ENCODE assay signal across 9 cellular contexts in the genomic region with DNA sequence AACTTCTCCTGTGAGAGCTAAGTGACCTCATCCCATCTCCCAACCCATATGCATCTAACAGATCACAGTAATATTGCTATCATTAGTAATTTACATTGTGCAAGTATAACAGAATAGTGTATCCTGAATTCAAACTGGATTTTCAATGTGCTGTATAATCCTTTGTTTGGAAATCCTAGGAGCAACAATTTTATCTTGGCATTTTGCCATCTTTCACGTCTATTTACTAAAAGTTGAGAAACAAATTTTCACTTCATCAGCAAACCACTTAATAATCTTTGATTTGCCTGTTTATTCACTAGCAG. TPM values are rescaled to one million over a fixed set of nuclear protein-coding genes. Genes with fewer than 3 reads are reported as not detected.
DNase-seq lines count a peak whose midpoint lies in the region; ATAC-seq and TF ChIP-seq lines count a peak whose summit lies in the region.
"Had no signal": no experiment of that assay in that cellular context is flagged by ENCODE, and none has a peak within 500 bp of the region (broad histone marks: within the 10 kb centered on the region; RNA-seq: fewer than 3 reads in every experiment).

No MANE protein-coding gene starts in this region.

- CTCF ChIA-PET in activated CD4-positive, alpha-beta memory T cell treated with anti-CD3 and anti-CD28 coated beads for 36 hours (lab: Charles Lee): interaction anchor here (0.8 to 10.4 kb wide), 10 partner anchors 9 to 149 kb away, joined by 3 to 110 read pairs (median 5); partner anchors contain the start of gene GALM

- peak overlapping the region; percentile 92 for H3K4me3 Mint-ChIP-seq in activated CD4-positive, alpha-beta memory T cell treated with anti-CD3 and anti-CD28 coated beads for 36 hours
- H3K4me3 Mint-ChIP-seq in type B pancreatic cell: peak overlapping the region; percentile 94

- peak overlapping the region; percentile 20 for H3K27ac ChIP-seq in right cardiac atrium (ENCODE audit: low read length)
- peak overlapping the region in 5 of 10 donors; percentile 41 to 98 (median 98) for H3K27ac ChIP-seq in heart right ventricle
- H3K27ac ChIP-seq in iPS-18a (ENCODE audit: low read length): no peak overlapping the region

- WGBS in right cardiac atrium: 4% methylated on average over 1 of the region's 1 CpG
- 0 to 2% methylated on average over 1 of the region's 1 CpG for whole genome bisulfite sequencing in heart right ventricle, 2 donors

- H3K4me3 ChIP-seq in right cardiac atrium (ENCODE audit: low read length) (peak overlapping the region; percentile 26), heart right ventricle (peak overlapping the region in 5 of 10 donors; percentile 2 to 93 (median 65)), iPS-18a (ENCODE audit: low read length) (peak overlapping the region; percentile 7)

- TF ChIP-seq CTCF in heart right ventricle (IDR thresholded peaks at IDR 0.05) (no peak), type B pancreatic cell (conservative IDR thresholded peaks at IDR 0.05) (no peak)

- H3K36me3 Mint-ChIP-seq in activated CD4-positive, alpha-beta memory T cell treated with anti-CD3 and anti-CD28 coated beads for 36 hours: peaks cover 45% of the 10 kb centered on the region
- peaks cover 9% of the 10 kb centered on the region for H3K36me3 Mint-ChIP-seq in type B pancreatic cell

- POLR2A ChIA-PET in activated CD4-positive, alpha-beta memory T cell treated with anti-CD3 and anti-CD28 coated beads for 36 hours (lab: Charles Lee): interaction anchor here (0.9 to 16.1 kb wide), 10 partner anchors 7 to 148 kb away, joined by 4 to 483 read pairs (median 22); partner anchors contain the start of genes GALM and SRSF7

- H3K27me3 Mint-ChIP-seq in activated CD4-positive, alpha-beta memory T cell treated with anti-CD3 and anti-CD28 coated beads for 36 hours: no peaks in the 10 kb centered on the region
- no peaks in the 10 kb centered on the region for H3K27me3 Mint-ChIP-seq in type B pancreatic cell

- H3K27ac Mint-ChIP-seq in activated CD4-positive, alpha-beta memory T cell treated with anti-CD3 and anti-CD28 coated beads for 36 hours: peak overlapping the region; percentile 90
- H3K27ac Mint-ChIP-seq in type B pancreatic cell: peak overlapping the region; percentile 28

- ATAC-seq in right cardiac atrium (no peak), heart right ventricle (no peak), GM21717 (IDR thresholded peaks at IDR 0.05; ENCODE audit: unreplicated experiment) (no peak)

- DNase-seq in right cardiac atrium: no peak
- no peak for DNase-seq in heart right ventricle
- DNase-seq in activated CD4-positive, alpha-beta memory T cell treated with anti-CD3 and anti-CD28 coated beads for 36 hours: no peak
- DNase-seq in type B pancreatic cell (ENCODE audit: extremely low spot score, unreplicated experiment): no peak
- no peak for DNase-seq in NCI-H524 (lab: John Stamatoyannopoulos, UW)
- DNase-seq in RKO (ENCODE audit: low spot score): no peak
- DNase-seq: SIG-M5 had no signal

- H3K9ac ChIP-seq in iPS-18a (ENCODE audit: low read length): peak overlapping the region; percentile 2

- peaks cover 38% of the 10 kb centered on the region for H3K4me1 Mint-ChIP-seq in activated CD4-positive, alpha-beta memory T cell treated with anti-CD3 and anti-CD28 coated beads for 36 hours (ENCODE audit: low read depth)
- peaks cover 33% of the 10 kb centered on the region for H3K4me1 Mint-ChIP-seq in type B pancreatic cell (ENCODE audit: unreplicated experiment)

- no peaks in the 10 kb centered on the region for H3K36me3 ChIP-seq in heart right ventricle
- H3K36me3 ChIP-seq in iPS-18a (ENCODE audit: control insufficient read depth, low read depth, low read length): no peaks in the 10 kb centered on the region

- intact Hi-C loops in right cardiac atrium (cut with DNase I) (no loop called here), heart right ventricle (cut with DNase I) (no loop called here)
- intact Hi-C loops in activated CD4-positive, alpha-beta memory T cell treated with anti-CD3 and anti-CD28 coated beads for 36 hours (cut with micrococcal nuclease): no loop called here

- H3K27me3 ChIP-seq in right cardiac atrium (ENCODE audit: control insufficient read depth, insufficient read depth) (no peaks in the 10 kb centered on the region), heart right ventricle (no peaks in the 10 kb centered on the region), iPS-18a (ENCODE audit: control insufficient read depth, insufficient read depth, low read length) (no peaks in the 10 kb centered on the region)

- H3K9me3 ChIP-seq in right cardiac atrium (ENCODE audit: control insufficient read depth, low read length) (no peaks in the 10 kb centered on the region), heart right ventricle (no peaks in the 10 kb centered on the region), iPS-18a (ENCODE audit: control insufficient read depth, low read depth, low read length) (no peaks in the 10 kb centered on the region)

- H3K4me1 ChIP-seq in right cardiac atrium (ENCODE audit: control insufficient read depth, insufficient read depth, low read length) (peaks cover 5% of the 10 kb centered on the region), heart right ventricle (peaks cover 5 to 81% (median 60%) of the 10 kb centered on the region in 9 donors), iPS-18a (ENCODE audit: control insufficient read depth, low read depth, low read length) (peaks cover 25% of the 10 kb centered on the region)

- H3K9me3 Mint-ChIP-seq in activated CD4-positive, alpha-beta memory T cell treated with anti-CD3 and anti-CD28 coated beads for 36 hours: no peaks in the 10 kb centered on the region
- no peaks in the 10 kb centered on the region for H3K9me3 Mint-ChIP-seq in type B pancreatic cell

RNA-seq across cellular contexts. Expression of gene HNRNPLL, which starts 3.8 kb away (rescaled TPM):
- total RNA-seq in right cardiac atrium (10 to 100 TPM; 33.3 to 38.7 (median 34.9) TPM), heart right ventricle (10 to 100 TPM; 22.4 to 32.7 (median 25.9) TPM), type B pancreatic cell (ENCODE audit: low replicate concordance) (49.4 and 72.3 TPM in 2 replicates)
- polyA plus RNA-seq in right cardiac atrium (11.3 TPM), heart right ventricle (10 to 100 TPM in 1 of 2 donors, 1 to 10 TPM in 1; 8.9 to 13.6 TPM)
- 100 to 1,000 TPM; 106 to 108 TPM for total RNA-seq in activated CD4-positive, alpha-beta memory T cell treated with anti-CD3 and anti-CD28 coated beads for 36 hours
